17 cellular contexts compared by ENCODE assay signal in genomic region chr9:137785704-137786161, GRCh38.
DNase-seq lines count a peak whose midpoint lies in the region; FAIRE-seq and TF ChIP-seq lines count a peak whose summit lies in the region.
"Had no signal": no experiment of that assay in that cellular context is flagged by ENCODE, and none has a peak within 500 bp of the region (broad histone marks: within the 10 kb centered on the region; RNA-seq: fewer than 3 reads in every experiment).

No MANE protein-coding gene starts in this region.

- no peak overlapping the region for H3K4me3 Mint-ChIP-seq in T-helper 1 cell treated with Interleukin-12 subunit alpha and Interleukin-12 subunit beta and Interleukin-4 antibody, amounts not matched to agents 30 μg/mL and 1 μg/mL, for 36 hours
- H3K4me3 Mint-ChIP-seq: naive thymus-derived CD4-positive, alpha-beta T cell; T-helper 2 cell treated with Interferon-gamma antibody and Interleukin-4, amounts not matched to agents 5 μg/mL and 100 μg/mL, for 36 hours had no signal

- H3K4me3 ChIP-seq in fibroblast of villous mesenchyme (ENCODE audit: low read depth, low read length): no peak overlapping the region

- H3K36me3 Mint-ChIP-seq in T-helper 1 cell treated with Interleukin-12 subunit alpha and Interleukin-12 subunit beta and Interleukin-4 antibody, amounts not matched to agents 30 μg/mL and 1 μg/mL, for 36 hours (ENCODE audit: low read depth): peaks cover 20% of the 10 kb centered on the region

- TF ChIP-seq CTCF in fibroblast of villous mesenchyme (IDR thresholded peaks at IDR 0.05; ENCODE audit: insufficient read depth, low read depth, low read length): no peak

- FAIRE-seq in H54 (lab: Jason Lieb, UNC): no peak
- FAIRE-seq: A204.1 had no signal

- H3K4me1 Mint-ChIP-seq in T-helper 1 cell treated with Interleukin-12 subunit alpha and Interleukin-12 subunit beta and Interleukin-4 antibody, amounts not matched to agents 30 μg/mL and 1 μg/mL, for 36 hours (ENCODE audit: low read depth): peaks cover 17% of the 10 kb centered on the region

- peak overlapping the region; percentile 15 for H3K27ac Mint-ChIP-seq in T-helper 1 cell treated with Interleukin-12 subunit alpha and Interleukin-12 subunit beta and Interleukin-4 antibody, amounts not matched to agents 30 μg/mL and 1 μg/mL, for 36 hours
- H3K27ac Mint-ChIP-seq: T-helper 2 cell treated with Interferon-gamma antibody and Interleukin-4, amounts not matched to agents 5 μg/mL and 100 μg/mL, for 36 hours had no signal

- H3K9me3 Mint-ChIP-seq in T-helper 1 cell treated with Interleukin-12 subunit alpha and Interleukin-12 subunit beta and Interleukin-4 antibody, amounts not matched to agents 30 μg/mL and 1 μg/mL, for 36 hours: no peaks in the 10 kb centered on the region
- H3K9me3 Mint-ChIP-seq: activated naive CD4-positive, alpha-beta T cell treated with anti-CD3 and anti-CD28 coated beads, Interleukin-2, amount 50 U/mL, for 72 hours; naive thymus-derived CD4-positive, alpha-beta T cell; T-helper 2 cell treated with Interferon-gamma antibody and Interleukin-4, amounts not matched to agents 5 μg/mL and 100 μg/mL, for 36 hours had no signal

- TF ChIP-seq POLR2A in H54 (IDR thresholded peaks at IDR 0.05; ENCODE audit: low read depth, low read length): no peak

- DNase-seq in T-helper 1 cell (no peak), NCI-H69 (lab: John Stamatoyannopoulos, UW) (peak; percentile 92), fibroblast of villous mesenchyme (ENCODE audit: low read depth) (peak; percentile 30), retina (peak; percentile 56), NCI-H187 treated with DMSO at 0.1 percent for 48 hours (lab: John Stamatoyannopoulos, UW) (no peak), H54 (ENCODE audit: insufficient read length, low spot score) (no peak)
- no peak for DNase-seq in activated naive CD4-positive, alpha-beta T cell treated with Interleukin-2 at 50 U/mL for 16 hours
- DNase-seq: activated CD8-positive, alpha-beta memory T cell treated with anti-CD3 and anti-CD28 coated beads for 24 hours; DMS 273 treated with DMSO at 0.1 percent for 48 hours; kidney glomerular epithelial cell; naive thymus-derived CD4-positive, alpha-beta T cell; NCI-H1694; PC-3 had no signal

- no peaks in the 10 kb centered on the region for H3K27me3 Mint-ChIP-seq in T-helper 1 cell treated with Interleukin-12 subunit alpha and Interleukin-12 subunit beta and Interleukin-4 antibody, amounts not matched to agents 30 μg/mL and 1 μg/mL, for 36 hours (ENCODE audit: low read depth)
- H3K27me3 Mint-ChIP-seq: naive thymus-derived CD4-positive, alpha-beta T cell had no signal

Comparison
In these comparisons a context has a peak if more than half of its experiments do, and no peak if none do; other contexts are left out.
1. DNase-seq: peak in NCI-H69 (single experiment), fibroblast of villous mesenchyme (single experiment) and retina (single experiment); none in T-helper 1 cell (0 of 5), activated naive CD4-positive, alpha-beta T cell treated with Interleukin-2 at 50 U/mL for 16 hours (single experiment), NCI-H187 treated with DMSO at 0.1 percent for 48 hours (single experiment) and H54 (single experiment).